8 cellular contexts compared by ENCODE assay signal in the genomic region with DNA sequence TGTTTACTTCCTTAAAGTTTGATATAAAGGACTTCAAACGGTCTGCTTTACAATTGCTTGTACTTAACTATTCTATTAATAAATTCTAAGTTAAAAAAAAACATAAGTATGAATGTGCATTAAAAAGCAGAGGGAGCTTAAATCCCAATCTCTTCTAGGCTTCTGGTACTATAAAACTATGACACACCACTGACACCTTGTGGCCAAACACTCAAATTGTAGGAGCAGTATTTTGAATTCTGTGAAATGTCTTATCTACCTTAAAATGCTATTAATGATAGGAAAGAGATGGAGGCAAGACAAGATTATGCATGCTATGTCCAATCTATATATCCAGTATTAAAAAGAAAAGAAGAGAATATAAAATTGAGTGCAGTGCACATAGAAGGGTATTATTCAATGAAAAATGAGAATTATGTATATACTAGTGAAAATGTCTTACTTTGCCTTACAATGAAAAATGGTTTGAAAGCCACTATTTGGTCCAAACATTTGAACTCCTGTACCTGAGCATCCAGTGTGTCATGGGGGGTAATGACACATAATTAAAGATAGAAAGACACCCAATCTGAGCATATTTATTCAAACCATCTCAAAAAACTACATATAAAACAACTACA.
DNase-seq lines count a peak whose midpoint lies in the region; ATAC-seq and TF ChIP-seq lines count a peak whose summit lies in the region.

No MANE protein-coding gene starts in this region.

- no peaks in the 10 kb centered on the region for H3K4me1 Mint-ChIP-seq in activated CD8-positive, alpha-beta T cell treated with anti-CD3 and anti-CD28 coated beads, Interleukin-2, amount 10 ng/mL, durations not matched to agents 7 days and 5 days (ENCODE audit: low read depth)

- intact Hi-C loops in sigmoid colon (cut with DNase I), result no loop called here

- H3K9me3 Mint-ChIP-seq in activated CD8-positive, alpha-beta T cell treated with anti-CD3 and anti-CD28 coated beads, Interleukin-2, amount 10 ng/mL, durations not matched to agents 7 days and 5 days (ENCODE audit: insufficient read depth), result peaks cover 5% of the 10 kb centered on the region

- ATAC-seq in activated CD8-positive, alpha-beta T cell treated with anti-CD3 and anti-CD28 coated beads, Interleukin-2, amount 10 ng/mL, durations not matched to agents 7 days and 5 days, result peak; percentile 47
- ATAC-seq in GM21360 (IDR thresholded peaks at IDR 0.05; ENCODE audit: unreplicated experiment), result no peak

- DNase-seq in AG20443 (ENCODE audit: low spot score) (peak; percentile 34), GM13976 (ENCODE audit: low spot score) (peak; percentile 51), NCI-H460 (ENCODE audit: extremely low read depth, low read depth) (peak; percentile 43), iPS DF 4.7 (ENCODE audit: extremely low read depth, low spot score) (peak; percentile 38), sigmoid colon (no peak)
- peak; percentile 73 for DNase-seq in activated CD8-positive, alpha-beta T cell treated with anti-CD3 and anti-CD28 coated beads, Interleukin-2, amount 10 ng/mL, durations not matched to agents 7 days and 5 days
- peak in 2 of 3 experiments; percentile 24 to 37 for DNase-seq in stimulated activated CD4-positive, alpha-beta T cell treated with anti-CD3 and anti-CD28 coated beads, TNF-alpha, amount 100 ng/mL, for 24 hours (ENCODE audit: low read depth in 3 of 3)

- TF ChIP-seq POLR2A in sigmoid colon (IDR thresholded peaks at IDR 0.05), result no peak

- WGBS in sigmoid colon, 2 donors, result 51 to 62% methylated on average over 1 of the region's 1 CpG

- in situ Hi-C loops in GM13976 (cut with MboI; ENCODE audit: low sequenced_read_pairs, unreplicated experiment), result loop anchor here (10.0 to 25.0 kb wide), 2 partner anchors 749 to 826 kb away; no protein-coding TSS in a partner anchor

- H3K4me3 Mint-ChIP-seq in activated CD8-positive, alpha-beta T cell treated with anti-CD3 and anti-CD28 coated beads, Interleukin-2, amount 10 ng/mL, durations not matched to agents 7 days and 5 days, result no peak overlapping the region

- no peaks in the 10 kb centered on the region for H3K27me3 ChIP-seq in sigmoid colon

- H3K9me3 ChIP-seq in sigmoid colon, result no peaks in the 10 kb centered on the region

- no peak overlapping the region for H3K27ac Mint-ChIP-seq in activated CD8-positive, alpha-beta T cell treated with anti-CD3 and anti-CD28 coated beads, Interleukin-2, amount 10 ng/mL, durations not matched to agents 7 days and 5 days

- H3K36me3 ChIP-seq in sigmoid colon, result peaks cover 0 to 51% (median 6%) of the 10 kb centered on the region in 4 donors

- no peak overlapping the region for H3K4me3 ChIP-seq in sigmoid colon

- TF ChIP-seq EP300 in sigmoid colon (IDR thresholded peaks at IDR 0.05), result no peak

- H3K27ac ChIP-seq in sigmoid colon, result no peak overlapping the region

- no peaks in the 10 kb centered on the region for H3K4me1 ChIP-seq in sigmoid colon

- POLR2A ChIA-PET in activated CD8-positive, alpha-beta T cell treated with anti-CD3 and anti-CD28 coated beads, Interleukin-2, amount 10 ng/mL, durations not matched to agents 7 days and 5 days (lab: Charles Lee), result no interaction called here

- H3K36me3 Mint-ChIP-seq in activated CD8-positive, alpha-beta T cell treated with anti-CD3 and anti-CD28 coated beads, Interleukin-2, amount 10 ng/mL, durations not matched to agents 7 days and 5 days (ENCODE audit: low read depth), result peaks cover 17% of the 10 kb centered on the region

- CTCF ChIA-PET in activated CD8-positive, alpha-beta T cell treated with anti-CD3 and anti-CD28 coated beads, Interleukin-2, amount 10 ng/mL, durations not matched to agents 7 days and 5 days (lab: Charles Lee), result interaction anchor here (0.6 to 4.8 kb wide), 18 partner anchors 9 to 843 kb away, joined by 3 to 27 read pairs (median 3); partner anchors contain the start of gene NR4A3

- H3K27me3 Mint-ChIP-seq in activated CD8-positive, alpha-beta T cell treated with anti-CD3 and anti-CD28 coated beads, Interleukin-2, amount 10 ng/mL, durations not matched to agents 7 days and 5 days (ENCODE audit: low read depth), result no peaks in the 10 kb centered on the region

- TF ChIP-seq CTCF in GM13976 (IDR thresholded peaks at IDR 0.05; ENCODE audit: borderline replicate concordance, control extremely low read depth, extremely low read depth, insufficient read depth, missing control alignments), result peak; percentile 27
- TF ChIP-seq CTCF in sigmoid colon (IDR thresholded peaks at IDR 0.05), result peak in 2 of 4 experiments; percentile 32 to 37
